Comparison of ENCODE assay signal across 16 cellular contexts in the genomic region with DNA sequence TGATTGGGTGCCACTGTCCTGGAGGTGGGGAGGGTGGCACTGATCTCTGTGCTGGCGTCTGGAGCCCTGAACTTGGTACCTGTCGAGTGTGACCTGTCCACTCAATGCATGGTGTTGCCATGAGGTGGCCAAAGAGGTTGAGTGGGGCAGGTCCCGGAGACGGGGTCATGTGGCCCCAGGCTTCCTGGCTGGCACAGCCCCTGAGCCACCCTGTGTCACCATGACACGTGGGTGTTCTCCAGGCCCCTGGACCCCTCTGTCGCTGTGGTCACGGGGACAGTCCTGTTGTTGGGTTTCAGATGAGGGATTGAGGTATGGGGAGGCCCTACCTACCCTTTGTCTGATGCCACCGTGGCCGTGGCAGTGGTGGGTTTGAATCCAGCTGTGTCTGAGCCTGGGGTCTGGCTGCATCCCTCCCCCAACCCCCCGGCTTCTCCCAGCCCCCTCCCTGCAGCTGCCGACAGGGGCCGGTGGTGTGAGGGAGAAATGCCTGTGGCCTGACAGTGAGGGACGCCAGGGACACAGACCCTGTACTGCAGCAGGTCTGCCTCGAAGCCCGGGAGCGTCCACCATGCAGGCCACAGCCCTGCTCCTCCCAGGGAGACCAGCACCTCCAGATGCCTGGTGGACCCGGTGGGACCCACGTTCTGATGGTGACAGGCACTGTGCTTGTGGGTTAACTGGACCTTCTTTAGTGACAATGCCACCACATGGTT. TPM values are rescaled to one million over a fixed set of nuclear protein-coding genes. Genes with fewer than 3 reads are reported as not detected.
"Had no signal": no experiment of that assay in that cellular context is flagged by ENCODE, and none has a peak within 500 bp of the region (broad histone marks: within the 10 kb centered on the region; RNA-seq: fewer than 3 reads in every experiment).

No MANE protein-coding gene starts in this region.

- H3K36me3 ChIP-seq: brain microvascular endothelial cell, esophagus squamous epithelium, ovary, tibial artery, vagina had no signal

- H3K27me3 ChIP-seq: brain microvascular endothelial cell, ovary, vagina had no signal

- H3K9me3 ChIP-seq: esophagus squamous epithelium, vagina had no signal

- H3K27ac ChIP-seq: brain microvascular endothelial cell, esophagus squamous epithelium, foreskin keratinocyte, ovary, skin epidermis, tibial artery, vagina had no signal

- H3K4me1 ChIP-seq: foreskin keratinocyte, vagina had no signal

- ATAC-seq: activated CD4-positive, CD25-positive, alpha-beta regulatory T cell treated with anti-CD3 and anti-CD28 coated beads, Interleukin-2, amount 50 U/mL, for 24 hours; foreskin keratinocyte; left ventricle myocardium superior had no signal

- H3K4me3 ChIP-seq: esophagus squamous epithelium, ovary, skin epidermis, tibial artery, vagina had no signal

- DNase-seq: activated CD4-positive, alpha-beta T cell treated with anti-CD3 and anti-CD28 coated beads, Interleukin-2, amount 50 U/mL, for 48 hours; activated naive CD4-positive, alpha-beta T cell treated with anti-CD3 and anti-CD28 coated beads, Interleukin-2, amount 50 U/mL, for 16 hours; amniotic stem cell; brain microvascular endothelial cell; cerebellar nuclear complex; esophagus squamous epithelium; foreskin keratinocyte; left ventricle myocardium superior; mesendoderm; SW 1271; tibial artery had no signal

RNA-seq across cellular contexts. Expression of a gene that starts 12.0 kb away (rescaled TPM):
- total RNA-seq: neural crest cell had no signal
